Comparison of ENCODE assay signal across 6 cellular contexts in the genomic region with DNA sequence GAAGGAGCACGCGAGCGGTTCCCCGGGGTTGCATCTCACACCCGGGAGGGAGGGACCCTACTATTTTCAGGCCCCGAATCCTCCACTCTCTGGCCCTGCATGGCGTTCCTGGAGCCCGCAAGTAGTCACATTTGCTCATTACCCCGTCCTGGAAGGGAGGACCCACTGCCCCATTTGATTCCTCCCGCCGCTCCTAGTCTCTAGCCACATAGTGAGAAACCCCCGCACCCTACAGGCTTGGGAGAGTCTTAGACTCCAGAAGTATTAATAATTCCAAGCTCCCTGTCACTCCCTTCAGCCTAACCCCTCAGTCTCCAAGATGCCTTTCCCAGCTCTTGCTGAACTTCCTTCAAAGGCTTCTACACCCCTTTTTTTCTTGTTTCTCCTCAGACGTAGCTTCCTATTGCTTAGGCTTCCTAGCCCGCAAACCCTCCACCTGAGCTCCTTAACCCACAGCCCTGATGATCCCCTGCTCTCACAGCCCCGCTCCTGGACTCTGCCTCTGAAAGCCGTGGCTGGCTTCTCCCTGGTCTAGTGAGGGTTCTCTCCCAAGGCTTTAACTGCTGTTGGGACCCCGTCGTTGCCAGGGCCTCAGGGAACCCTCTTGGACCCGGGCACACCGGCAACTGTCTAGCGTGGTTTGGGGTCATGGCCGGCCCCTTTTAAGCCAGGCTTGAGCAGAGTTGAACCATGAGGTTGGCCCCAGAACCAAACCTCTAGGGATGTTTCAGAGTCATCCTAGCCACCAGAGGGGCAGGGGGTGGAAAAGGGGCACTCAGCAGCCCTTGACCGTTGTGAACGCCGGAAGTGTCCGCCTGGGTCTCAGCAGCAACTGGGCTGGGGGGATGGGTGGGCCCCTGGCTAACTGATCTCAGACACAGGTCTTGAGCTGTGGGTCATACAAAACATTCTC. TPM values are rescaled to one million over a fixed set of nuclear protein-coding genes. Genes with fewer than 3 reads are reported as not detected.
DNase-seq lines count a peak whose midpoint lies in the region; ATAC-seq lines count a peak whose summit lies in the region.

No MANE protein-coding gene starts in this region.

- H3K4me2 ChIP-seq in mesendoderm (ENCODE audit: low read length) = peak overlapping the region; percentile 38

- H3K79me1 ChIP-seq in mesendoderm (ENCODE audit: low read length) = peaks cover 7% of the 10 kb centered on the region

- no peaks in the 10 kb centered on the region for H3K4me1 ChIP-seq in mesendoderm (ENCODE audit: control insufficient read depth, low read depth, low read length)

- H3K36me3 Mint-ChIP-seq in activated naive CD8-positive, alpha-beta T cell = no peaks in the 10 kb centered on the region

- H3K4me1 Mint-ChIP-seq in activated naive CD8-positive, alpha-beta T cell (ENCODE audit: low read depth) = peaks cover 43% of the 10 kb centered on the region

- H3K27me3 ChIP-seq in mesendoderm (ENCODE audit: insufficient read depth, low read length, poor library complexity) = no peaks in the 10 kb centered on the region

- H3K18ac ChIP-seq in mesendoderm (ENCODE audit: low read length) = no peak overlapping the region

- no CpG with 5 or more reads among the region's 26 CpGs for WGBS in mesendoderm (ENCODE audit: extremely low coverage, insufficient coverage, low lambda C conversion rate)

- ATAC-seq in HG02798 (IDR thresholded peaks at IDR 0.05; ENCODE audit: poor library complexity, unreplicated experiment) = no peak

- no peak overlapping the region for H4K8ac ChIP-seq in mesendoderm (ENCODE audit: low read depth, low read length)

- no peak overlapping the region for H2BK5ac ChIP-seq in mesendoderm (ENCODE audit: low read length)

- no peak overlapping the region for H2BK120ac ChIP-seq in mesendoderm (ENCODE audit: low read depth, low read length)

- no peak overlapping the region for H4K5ac ChIP-seq in mesendoderm (ENCODE audit: low read length)

- peak overlapping the region; percentile 93 for H3K4me3 Mint-ChIP-seq in activated naive CD8-positive, alpha-beta T cell

- peaks cover 4% of the 10 kb centered on the region for H3K36me3 ChIP-seq in mesendoderm (ENCODE audit: control insufficient read depth, insufficient read depth, low read length)

- peaks cover 4% of the 10 kb centered on the region for H3K79me2 ChIP-seq in mesendoderm (ENCODE audit: control insufficient read depth, insufficient read depth, low read length)

- H3K9ac ChIP-seq in mesendoderm (ENCODE audit: low read length) = peak overlapping the region; percentile 95

- peak overlapping the region; percentile 79 for H3K27ac ChIP-seq in mesendoderm (ENCODE audit: low read depth, low read length)

- peak; percentile 58 for DNase-seq in NCI-H82 (lab: John Stamatoyannopoulos, UW)
- no peak for DNase-seq in NCI-H82 treated with DMSO at 0.1 percent for 48 hours (lab: John Stamatoyannopoulos, UW; ENCODE audit: unreplicated experiment)
- peak; percentile 38 for DNase-seq in mesendoderm
- DNase-seq in NCI-H226 = no peak

- H2BK15ac ChIP-seq in mesendoderm (replicated peaks; ENCODE audit: low read depth) = no peak overlapping the region

- peak overlapping the region; percentile 99 for H3K56ac ChIP-seq in mesendoderm (ENCODE audit: low read length)

- H3K4me3 ChIP-seq in mesendoderm (ENCODE audit: low read length) = peak overlapping the region; percentile 92

- no peak overlapping the region for H2AK5ac ChIP-seq in mesendoderm (ENCODE audit: low read length)

- no peaks in the 10 kb centered on the region for H3K27me3 Mint-ChIP-seq in activated naive CD8-positive, alpha-beta T cell

- no peaks in the 10 kb centered on the region for H3K9me3 Mint-ChIP-seq in activated naive CD8-positive, alpha-beta T cell (ENCODE audit: low read depth)

- H3K4ac ChIP-seq in mesendoderm (ENCODE audit: low read depth, low read length) = peak overlapping the region; percentile 40

- peak overlapping the region; percentile 50 for H3K23ac ChIP-seq in mesendoderm (ENCODE audit: low read length)

- peak overlapping the region; percentile 89 for H3K27ac Mint-ChIP-seq in activated naive CD8-positive, alpha-beta T cell

RNA-seq across cellular contexts. Expression of a gene that starts 0.9 kb away (rescaled TPM):
- 23.0 TPM for polyA plus RNA-seq in mesendoderm (2013, experiment 1 of 2)
- polyA plus RNA-seq in mesendoderm (2013, experiment 2 of 2) = 23.5 TPM

RNA-seq across cellular contexts. Expression of a gene that starts 29.6 kb away (rescaled TPM):
- not detected for polyA plus RNA-seq in mesendoderm (2013, experiment 1 of 2)
- polyA plus RNA-seq in mesendoderm (2013, experiment 2 of 2) = not detected

RNA-seq across cellular contexts. Expression of a gene that starts 30.0 kb away (rescaled TPM):
- polyA plus RNA-seq in mesendoderm (2013, experiment 1 of 2) = 19.3 TPM
- polyA plus RNA-seq in mesendoderm (2013, experiment 2 of 2) = 19.6 TPM

RNA-seq across cellular contexts. Expression of a gene that starts 49.0 kb away (rescaled TPM):
- polyA plus RNA-seq in mesendoderm (2013, experiment 1 of 2) = 20.0 TPM
- polyA plus RNA-seq in mesendoderm (2013, experiment 2 of 2) = 20.2 TPM

RNA-seq across cellular contexts. Expression of a gene that starts 49.2 kb away (rescaled TPM):
- 70.7 TPM for polyA plus RNA-seq in mesendoderm (2013, experiment 1 of 2)
- polyA plus RNA-seq in mesendoderm (2013, experiment 2 of 2) = 66.2 TPM

Comparison
In these comparisons a context has a peak if more than half of its experiments do, and no peak if none do; other contexts are left out.
1. DNase-seq: peak in NCI-H82 (single experiment) and mesendoderm (single experiment); none in NCI-H82 treated with DMSO at 0.1 percent for 48 hours (single experiment) and NCI-H226 (single experiment).